21 cellular contexts compared by ENCODE assay signal in the genomic region with DNA sequence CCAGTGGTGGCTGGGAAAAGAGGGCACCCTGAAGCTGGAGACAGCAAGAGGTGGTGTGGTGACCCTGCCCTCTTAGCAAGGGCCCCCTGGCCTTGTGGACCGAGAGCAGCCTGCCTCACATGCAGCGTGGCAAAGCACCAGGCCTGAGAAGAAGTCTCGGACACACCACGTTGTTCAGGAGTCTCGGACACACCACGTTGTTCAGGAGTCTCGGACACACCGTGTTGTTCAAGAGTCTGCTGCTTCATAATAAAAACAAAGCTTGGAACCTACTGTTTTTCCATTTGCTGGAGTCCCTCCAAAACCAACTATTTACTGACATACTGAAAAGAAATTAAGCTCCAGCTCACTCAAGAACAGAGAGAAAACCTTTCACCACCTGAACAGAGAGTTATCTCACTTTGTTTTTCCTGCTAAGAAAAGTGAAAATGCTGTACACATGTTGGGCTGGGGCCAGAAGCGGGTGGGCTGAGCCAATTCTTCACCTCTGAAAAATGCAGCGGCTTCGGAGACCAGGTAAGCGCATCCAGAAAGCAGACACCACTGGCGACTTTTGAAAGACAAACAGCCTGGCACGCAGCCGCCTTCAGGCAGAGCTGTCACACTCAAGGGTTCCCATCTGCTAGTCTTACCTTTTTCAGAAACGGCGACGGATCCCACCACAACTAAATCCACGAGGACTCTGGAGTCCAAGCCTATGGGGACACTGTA. TPM values are rescaled to one million over a fixed set of nuclear protein-coding genes. Genes with fewer than 3 reads are reported as not detected.
"Had no signal": no experiment of that assay in that cellular context is flagged by ENCODE, and none has a peak within 500 bp of the region (broad histone marks: within the 10 kb centered on the region; RNA-seq: fewer than 3 reads in every experiment).

No MANE protein-coding gene starts in this region.

- H3K4me3 ChIP-seq: colonic mucosa, suprapubic skin, tibial nerve, upper lobe of right lung, vagina had no signal

- H3K27me3 ChIP-seq: colonic mucosa, foreskin keratinocyte, neutrophil, suprapubic skin, tibial nerve, upper lobe of right lung, vagina had no signal

- H3K4me3 Mint-ChIP-seq: naive thymus-derived CD4-positive, alpha-beta T cell; nephron progenitor cell; stimulated activated effector memory CD8-positive, alpha-beta T cell treated with anti-CD3 and anti-CD28 coated beads, Interleukin-12 subunit alpha, Interleukin-12 subunit beta, amount 100 ng/mL, for 72 hours had no signal

- H3K27ac Mint-ChIP-seq: naive thymus-derived CD4-positive, alpha-beta T cell; nephron progenitor cell; stimulated activated effector memory CD8-positive, alpha-beta T cell treated with anti-CD3 and anti-CD28 coated beads, Interleukin-12 subunit alpha, Interleukin-12 subunit beta, amount 100 ng/mL, for 72 hours had no signal

- ATAC-seq: foreskin keratinocyte; naive thymus-derived CD4-positive, alpha-beta T cell; right cardiac atrium; stimulated activated effector memory CD8-positive, alpha-beta T cell treated with anti-CD3 and anti-CD28 coated beads, Interleukin-12 subunit alpha, Interleukin-12 subunit beta, amount 100 ng/mL, for 72 hours; stimulated activated naive CD8-positive, alpha-beta T cell treated with anti-CD3 and anti-CD28 coated beads, Interleukin-15, Interleukin-2, amounts not matched to agents 100 U/mL and 50 U/mL, for 24 hours; upper lobe of right lung had no signal

- H3K9me3 Mint-ChIP-seq: naive thymus-derived CD4-positive, alpha-beta T cell; nephron progenitor cell; stimulated activated effector memory CD8-positive, alpha-beta T cell treated with anti-CD3 and anti-CD28 coated beads, Interleukin-12 subunit alpha, Interleukin-12 subunit beta, amount 100 ng/mL, for 72 hours had no signal

- H3K4me1 ChIP-seq: colonic mucosa, foreskin keratinocyte, suprapubic skin, upper lobe of right lung, vagina had no signal

- H3K27me3 Mint-ChIP-seq: naive thymus-derived CD4-positive, alpha-beta T cell had no signal

- DNase-seq: colonic mucosa; dermis blood vessel endothelial cell; erythroblast; foreskin keratinocyte; hippocampal formation; mesendoderm; naive thymus-derived CD4-positive, alpha-beta T cell; nephron progenitor cell; right cardiac atrium; stimulated activated CD4-positive, alpha-beta T cell treated with anti-CD3 and anti-CD28 coated beads, Interleukin-4, amount 100 ng/mL, for 1 hour; stimulated activated CD8-positive, alpha-beta memory T cell treated with anti-CD3 and anti-CD28 coated beads, Interleukin-4, amount 100 ng/mL, for 48 hours; stimulated activated naive CD8-positive, alpha-beta T cell treated with anti-CD3 and anti-CD28 coated beads, Interleukin-15, Interleukin-2, amounts not matched to agents 100 U/mL and 50 U/mL, for 24 hours; upper lobe of right lung had no signal

- H3K9me3 ChIP-seq: colonic mucosa, neutrophil, suprapubic skin, tibial nerve, upper lobe of right lung, vagina had no signal

- H3K27ac ChIP-seq: colonic mucosa, foreskin keratinocyte, neutrophil, suprapubic skin, upper lobe of right lung, vagina had no signal

RNA-seq across cellular contexts. Expression of a gene that starts 20.5 kb away (rescaled TPM):
- total RNA-seq: foreskin keratinocyte; mononuclear cell; naive thymus-derived CD4-positive, alpha-beta T cell had no signal
- polyA plus RNA-seq: foreskin keratinocyte; naive thymus-derived CD4-positive, alpha-beta T cell had no signal

RNA-seq across cellular contexts. Expression of a gene that starts 32.3 kb away (rescaled TPM):
- total RNA-seq: mononuclear cell; naive thymus-derived CD4-positive, alpha-beta T cell had no signal
- polyA plus RNA-seq: naive thymus-derived CD4-positive, alpha-beta T cell had no signal

RNA-seq across cellular contexts. Expression of a gene that starts 35.8 kb away (rescaled TPM):
- total RNA-seq: foreskin keratinocyte; kidney epithelial cell; naive thymus-derived CD4-positive, alpha-beta T cell; osteoblast had no signal
- polyA plus RNA-seq: foreskin keratinocyte; naive thymus-derived CD4-positive, alpha-beta T cell had no signal
